Comparison of ENCODE assay signal across 18 cellular contexts in the genomic region with DNA sequence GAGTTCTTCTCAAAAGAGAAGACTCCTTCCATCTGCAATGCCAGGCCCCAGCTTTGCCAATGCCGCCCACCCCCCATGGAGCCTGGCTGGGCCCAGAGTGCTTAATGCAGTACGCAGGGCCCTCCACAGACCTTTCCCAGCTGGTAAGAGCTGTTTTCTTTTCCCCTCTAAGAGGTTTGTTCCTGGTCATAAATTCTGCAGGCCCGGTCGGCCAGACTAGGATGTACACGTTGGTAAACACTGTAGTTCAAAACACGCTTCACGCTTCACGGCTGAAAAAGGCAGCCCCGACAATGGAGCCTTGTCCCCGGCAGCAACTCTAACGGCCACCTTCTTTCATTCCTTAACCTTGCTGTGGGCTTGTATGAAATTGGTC.
DNase-seq lines count a peak whose midpoint lies in the region; ATAC-seq and TF ChIP-seq lines count a peak whose summit lies in the region.
"Had no signal": no experiment of that assay in that cellular context is flagged by ENCODE, and none has a peak within 500 bp of the region (broad histone marks: within the 10 kb centered on the region; RNA-seq: fewer than 3 reads in every experiment).

No MANE protein-coding gene starts in this region.

- H3K36me3 Mint-ChIP-seq in activated naive CD4-positive, alpha-beta T cell treated with anti-CD3 and anti-CD28 coated beads, Interleukin-2, amount 10 ng/mL, durations not matched to agents 7 days and 5 days: no peaks in the 10 kb centered on the region
- no peaks in the 10 kb centered on the region for H3K36me3 Mint-ChIP-seq in activated T-helper 17 cell treated with anti-CD3 and anti-CD28 coated beads, Interleukin-2, amount 50 U/mL, for 72 hours (ENCODE audit: low read depth)
- no peaks in the 10 kb centered on the region for H3K36me3 Mint-ChIP-seq in neural crest cell (ENCODE audit: low read depth)

- no peak overlapping the region for H3K27ac Mint-ChIP-seq in activated naive CD4-positive, alpha-beta T cell treated with anti-CD3 and anti-CD28 coated beads, Interleukin-2, amount 10 ng/mL, durations not matched to agents 7 days and 5 days
- peak overlapping the region; percentile 13 for H3K27ac Mint-ChIP-seq in activated T-helper 17 cell treated with anti-CD3 and anti-CD28 coated beads, Interleukin-2, amount 50 U/mL, for 72 hours
- H3K27ac Mint-ChIP-seq in neural crest cell (ENCODE audit: unreplicated experiment): peak overlapping the region; percentile 37
- H3K27ac Mint-ChIP-seq: HFFc6 had no signal

- in situ Hi-C loops in HAP-1 (cut with MboI; ENCODE audit: low sequenced_read_pairs): no loop called here

- H3K36me3 ChIP-seq in vagina (no peaks in the 10 kb centered on the region), HAP-1 (replicated peaks) (no peaks in the 10 kb centered on the region)

- H3K9me3 Mint-ChIP-seq in activated naive CD4-positive, alpha-beta T cell treated with anti-CD3 and anti-CD28 coated beads, Interleukin-2, amount 10 ng/mL, durations not matched to agents 7 days and 5 days: no peaks in the 10 kb centered on the region
- H3K9me3 Mint-ChIP-seq in activated T-helper 17 cell treated with anti-CD3 and anti-CD28 coated beads, Interleukin-2, amount 50 U/mL, for 72 hours: no peaks in the 10 kb centered on the region
- H3K9me3 Mint-ChIP-seq in neural crest cell: no peaks in the 10 kb centered on the region
- H3K9me3 Mint-ChIP-seq: HFFc6 had no signal

- no peaks in the 10 kb centered on the region for H3K9me3 ChIP-seq in vagina
- no peaks in the 10 kb centered on the region for H3K9me3 ChIP-seq in HAP-1
- H3K9me3 ChIP-seq: A549, Caco-2 had no signal

- H3K4me3 ChIP-seq in vagina (no peak overlapping the region), HAP-1 (no peak overlapping the region)
- H3K4me3 ChIP-seq: A549 had no signal

- H3K4me1 ChIP-seq in vagina (no peaks in the 10 kb centered on the region), HAP-1 (no peaks in the 10 kb centered on the region)
- H3K4me1 ChIP-seq: A549, Caco-2 had no signal

- intact Hi-C loops in vagina (cut with DNase I): no loop called here

- CTCF ChIA-PET in activated naive CD4-positive, alpha-beta T cell treated with anti-CD3 and anti-CD28 coated beads, Interleukin-2, amount 10 ng/mL, durations not matched to agents 7 days and 5 days (lab: Charles Lee): interaction anchor here (0.7 kb wide), 1 partner anchor 17 kb away, joined by 3 read pairs; no protein-coding TSS in a partner anchor

- H3K27me3 ChIP-seq in vagina (no peaks in the 10 kb centered on the region), HAP-1 (ENCODE audit: low read depth) (peaks cover 3% of the 10 kb centered on the region; the same call in 1 of the 2 replicates)

- peak; percentile 2 for DNase-seq in activated naive CD4-positive, alpha-beta T cell treated with anti-CD3 and anti-CD28 coated beads, Interleukin-2, amount 50 U/mL, for 16 hours
- no peak for DNase-seq in activated naive CD4-positive, alpha-beta T cell treated with anti-CD3 and anti-CD28 coated beads, Interleukin-2, amount 10 ng/mL, durations not matched to agents 7 days and 5 days
- no peak for DNase-seq in neural crest cell (ENCODE audit: low read depth, low spot score)
- peak; percentile 75 to 79 for DNase-seq in vagina (ENCODE audit: extremely low spot score in 2 of 2)
- DNase-seq in globus pallidus (ENCODE audit: low spot score): no peak
- DNase-seq in HAP-1 (ENCODE audit: low spot score in 2 of 2): no peak
- DNase-seq: GOT3, HFFc6, KBM-7, NCI-H2107, NCI-H446 had no signal

- no peak for TF ChIP-seq POLR2A in vagina (IDR thresholded peaks at IDR 0.05)

- H3K27ac ChIP-seq in vagina: no peak overlapping the region
- H3K27ac ChIP-seq: A549, C4-2B had no signal

- TF ChIP-seq CTCF in neural crest cell (conservative IDR thresholded peaks at IDR 0.05) (no peak), vagina (IDR thresholded peaks at IDR 0.05) (no peak)

- peaks cover 18% of the 10 kb centered on the region for H3K27me3 Mint-ChIP-seq in activated naive CD4-positive, alpha-beta T cell treated with anti-CD3 and anti-CD28 coated beads, Interleukin-2, amount 10 ng/mL, durations not matched to agents 7 days and 5 days
- peaks cover 6% of the 10 kb centered on the region for H3K27me3 Mint-ChIP-seq in activated T-helper 17 cell treated with anti-CD3 and anti-CD28 coated beads, Interleukin-2, amount 50 U/mL, for 72 hours
- peaks cover 3% of the 10 kb centered on the region for H3K27me3 Mint-ChIP-seq in neural crest cell (ENCODE audit: low read depth)

- no peak overlapping the region for H3K4me3 Mint-ChIP-seq in activated naive CD4-positive, alpha-beta T cell treated with anti-CD3 and anti-CD28 coated beads, Interleukin-2, amount 10 ng/mL, durations not matched to agents 7 days and 5 days
- no peak overlapping the region for H3K4me3 Mint-ChIP-seq in activated T-helper 17 cell treated with anti-CD3 and anti-CD28 coated beads, Interleukin-2, amount 50 U/mL, for 72 hours
- H3K4me3 Mint-ChIP-seq in neural crest cell: no peak overlapping the region
- H3K4me3 Mint-ChIP-seq: HFFc6 had no signal

- H3K4me1 Mint-ChIP-seq in activated naive CD4-positive, alpha-beta T cell treated with anti-CD3 and anti-CD28 coated beads, Interleukin-2, amount 10 ng/mL, durations not matched to agents 7 days and 5 days: no peaks in the 10 kb centered on the region
- H3K4me1 Mint-ChIP-seq in activated T-helper 17 cell treated with anti-CD3 and anti-CD28 coated beads, Interleukin-2, amount 50 U/mL, for 72 hours: peaks cover 5% of the 10 kb centered on the region
- H3K4me1 Mint-ChIP-seq in neural crest cell: peaks cover 19% of the 10 kb centered on the region

- no peak for ATAC-seq in activated T-helper 17 cell treated with anti-CD3 and anti-CD28 coated beads, Interleukin-2, amount 50 U/mL, for 72 hours (replicated peaks)
- ATAC-seq in HG02678 (IDR thresholded peaks at IDR 0.05; ENCODE audit: unreplicated experiment): no peak
- ATAC-seq: A549, Panc1, Right ventricle myocardium inferior had no signal

Comparison
In these comparisons a context has a peak if more than half of its experiments do, and no peak if none do; other contexts are left out.
1. DNase-seq: peak in activated naive CD4-positive, alpha-beta T cell treated with anti-CD3 and anti-CD28 coated beads, Interleukin-2, amount 50 U/mL, for 16 hours (single experiment) and vagina (2 of 2); none in activated naive CD4-positive, alpha-beta T cell treated with anti-CD3 and anti-CD28 coated beads, Interleukin-2, amount 10 ng/mL, durations not matched to agents 7 days and 5 days (single experiment), neural crest cell (single experiment), globus pallidus (single experiment) and HAP-1 (0 of 2).